In the genomic region with DNA sequence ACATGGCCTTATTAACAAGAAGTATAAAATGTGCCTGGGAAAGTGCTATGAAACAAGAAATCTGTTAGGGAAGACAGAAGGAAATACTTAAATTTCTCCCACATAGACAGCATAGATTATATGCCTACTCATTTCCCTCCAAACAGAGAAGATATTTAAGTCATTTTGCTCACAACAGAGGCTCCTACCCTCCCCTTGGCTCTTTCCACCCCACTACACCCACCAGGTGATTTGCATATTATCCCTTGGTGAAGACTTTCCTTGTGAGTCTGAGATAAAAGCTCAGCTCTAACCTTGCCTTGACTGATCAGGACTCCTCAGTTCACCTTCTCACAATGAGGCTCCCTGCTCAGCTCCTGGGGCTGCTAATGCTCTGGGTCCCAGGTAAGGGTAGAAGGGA, we compare ENCODE assay signal across 8 cellular contexts.
DNase-seq lines count a peak whose midpoint lies in the region; ATAC-seq and TF ChIP-seq lines count a peak whose summit lies in the region.
"Not testable (repeated sequence)": the region's sequence is repeated elsewhere in the genome, so short reads cannot be mapped to it uniquely, and the experiment has no call there.

No MANE protein-coding gene starts in this region.

- H3K4me1 ChIP-seq in BLaER1 = peaks cover 32% of the 10 kb centered on the region
- H3K4me1 ChIP-seq in Karpas-422 (ENCODE audit: low read length) = peaks cover 57% of the 10 kb centered on the region
- H3K4me1 ChIP-seq in osteoblast (ENCODE audit: insufficient read depth, low read length) = not testable (repeated sequence)

- peak; percentile 44 for ATAC-seq in GM18867 (IDR thresholded peaks at IDR 0.05; ENCODE audit: unreplicated experiment)
- ATAC-seq in GM21576 (IDR thresholded peaks at IDR 0.05; ENCODE audit: unreplicated experiment) = peak; percentile 42
- ATAC-seq in HG02884 (IDR thresholded peaks at IDR 0.05; ENCODE audit: unreplicated experiment) = peak; percentile 75
- peak; percentile 49 for ATAC-seq in HG03103 (IDR thresholded peaks at IDR 0.05; ENCODE audit: low read depth, unreplicated experiment)

- H3K27me3 ChIP-seq in BLaER1; Karpas-422 (ENCODE audit: low read length); SU-DHL-6 (ENCODE audit: low read length); osteoblast (ENCODE audit: insufficient read depth, low read length): not testable (repeated sequence)

- not testable (repeated sequence) for H3K27ac ChIP-seq in BLaER1; SU-DHL-6 (ENCODE audit: low read depth, low read length); osteoblast (ENCODE audit: low read depth, low read length)
- H3K27ac ChIP-seq in Karpas-422 (ENCODE audit: low read length) = peak overlapping the region; percentile 81

- H2AFZ ChIP-seq in Karpas-422 (ENCODE audit: low read length); SU-DHL-6 (ENCODE audit: low read depth, low read length, severe bottlenecking); osteoblast (ENCODE audit: low read length): not testable (repeated sequence)

- H3K79me2 ChIP-seq in Karpas-422 (ENCODE audit: low read length); SU-DHL-6 (ENCODE audit: insufficient read depth, low read length); osteoblast (ENCODE audit: insufficient read depth, low read length): not testable (repeated sequence)

- peak; percentile 81 for DNase-seq in Karpas-422
- DNase-seq in osteoblast (ENCODE audit: insufficient read length, low spot score, missing footprints) = peak; percentile 21

- peak overlapping the region; percentile 58 for H3K4me2 ChIP-seq in BLaER1
- peak overlapping the region; percentile 64 for H3K4me2 ChIP-seq in Karpas-422 (ENCODE audit: low read depth, low read length, poor library complexity, severe bottlenecking)
- peak overlapping the region; percentile 27 for H3K4me2 ChIP-seq in SU-DHL-6 (ENCODE audit: low read depth, low read length, poor library complexity, severe bottlenecking)
- H3K4me2 ChIP-seq in osteoblast (ENCODE audit: insufficient read depth, low read length) = not testable (repeated sequence)

- H3K9me2 ChIP-seq in Karpas-422 (replicated peaks; ENCODE audit: insufficient read depth, low read length); SU-DHL-6 (replicated peaks; ENCODE audit: insufficient read depth, low read length): not testable (repeated sequence)

- not testable (repeated sequence) for H3F3A ChIP-seq in SU-DHL-6 (ENCODE audit: insufficient read depth)

- H3K4me3 ChIP-seq in BLaER1; SU-DHL-6 (ENCODE audit: insufficient read depth, low read length, poor library complexity, severe bottlenecking); osteoblast (ENCODE audit: insufficient read depth, low read length): not testable (repeated sequence)
- peak overlapping the region; percentile 55; the same call in 1 of the 2 replicates for H3K4me3 ChIP-seq in Karpas-422 (ENCODE audit: low read length)

- H3K9ac ChIP-seq in BLaER1; SU-DHL-6 (ENCODE audit: low read length): not testable (repeated sequence)
- peak overlapping the region; percentile 55 for H3K9ac ChIP-seq in Karpas-422 (ENCODE audit: low read length)

- H3K9me3 ChIP-seq in BLaER1; Karpas-422 (ENCODE audit: low read length); SU-DHL-6 (ENCODE audit: insufficient read depth, low read length); osteoblast (ENCODE audit: low read depth, low read length): not testable (repeated sequence)

- not testable (repeated sequence) for TF ChIP-seq CTCF in SU-DHL-6 (IDR thresholded peaks at IDR 0.05; ENCODE audit: insufficient read depth, low read length, poor library complexity, severe bottlenecking); osteoblast (IDR thresholded peaks at IDR 0.05; ENCODE audit: extremely low read depth, low read depth, low read length)

- not testable (repeated sequence) for H3K36me3 ChIP-seq in BLaER1; Karpas-422 (ENCODE audit: insufficient read depth, low read length); SU-DHL-6 (ENCODE audit: low read length); osteoblast (ENCODE audit: insufficient read depth, low read length)

- H4K20me1 ChIP-seq in BLaER1; Karpas-422 (ENCODE audit: insufficient read depth, low read depth, low read length); SU-DHL-6 (ENCODE audit: low read depth, low read length); osteoblast (ENCODE audit: insufficient read depth, low read length): not testable (repeated sequence)
